ENCODE assay signal across 8 cellular contexts in genomic region chr19:57240311-57241090, GRCh38. TPM values are rescaled to one million over a fixed set of nuclear protein-coding genes. Genes with fewer than 3 reads are reported as not detected.
DNase-seq lines count a peak whose midpoint lies in the region; ATAC-seq and TF ChIP-seq lines count a peak whose summit lies in the region.

Gene ZNF805 (plus strand): TSS chr19:57240632. CDS start chr19:57240892, 260 bp downstream.

- peak within 1 kb of the TSS; percentile 89 for H3K4me3 Mint-ChIP-seq in natural killer cell treated with Interleukin-12 subunit alpha and Interleukin-12 subunit beta and Interleukin-15 and Interleukin-18, amount 100 ng/mL, for 72 hours

- peaks cover 24% of the 10 kb centered on the region in 2 donors for H3K4me1 Mint-ChIP-seq in natural killer cell treated with Interleukin-12 subunit alpha and Interleukin-12 subunit beta and Interleukin-15 and Interleukin-18, amount 100 ng/mL, for 72 hours (ENCODE audit: low read depth in 2 of 2)

- no peaks in the 10 kb centered on the region for H3K4me1 ChIP-seq in ES-I3 (ENCODE audit: insufficient read depth, low read length)

- TF ChIP-seq CTCF in fibroblast of the aortic adventitia (IDR thresholded peaks at IDR 0.05; ENCODE audit: insufficient read depth, low read length): peak; percentile 27

- peak; percentile 97 for DNase-seq in H7
- DNase-seq in M059J (ENCODE audit: low read depth): peak; percentile 93
- peak; percentile 99 for DNase-seq in activated effector memory CD4-positive, alpha-beta T cell treated with anti-CD3 and anti-CD28 coated beads, Interleukin-2, amount 50 U/mL, for 16 hours
- DNase-seq in fibroblast of the aortic adventitia (ENCODE audit: low read depth): peak; percentile 90
- peak; percentile 92 for DNase-seq in natural killer cell treated with Interleukin-12 subunit alpha and Interleukin-12 subunit beta and Interleukin-15 and Interleukin-18, amount 100 ng/mL, for 72 hours (ENCODE audit: low spot score)
- DNase-seq in stimulated activated naive CD4-positive, alpha-beta T cell treated with Interleukin-2 at 50 U/mL for 16 hours (lab: John Stamatoyannopoulos, UW): peak; percentile 97

- ATAC-seq in natural killer cell treated with Interleukin-12 subunit alpha and Interleukin-12 subunit beta and Interleukin-15 and Interleukin-18, amount 100 ng/mL, for 72 hours: peak; percentile 98 to 99

- H3K4me3 ChIP-seq in H7 (ENCODE audit: insufficient read depth, low read depth, low read length) (peak within 1 kb of the TSS; percentile 90), fibroblast of the aortic adventitia (ENCODE audit: low read depth, low read length) (peak within 1 kb of the TSS; percentile 94)

- no peaks in the 10 kb centered on the region for H3K27me3 Mint-ChIP-seq in natural killer cell treated with Interleukin-12 subunit alpha and Interleukin-12 subunit beta and Interleukin-15 and Interleukin-18, amount 100 ng/mL, for 72 hours

- H3K9me3 ChIP-seq in ES-I3 (ENCODE audit: control insufficient read depth, insufficient read depth, low read length): no peaks in the 10 kb centered on the region

- H3K27ac Mint-ChIP-seq in natural killer cell treated with Interleukin-12 subunit alpha and Interleukin-12 subunit beta and Interleukin-15 and Interleukin-18, amount 100 ng/mL, for 72 hours: peak within 1 kb of the TSS; percentile 90 to 93

- H3K36me3 ChIP-seq in ES-I3 (ENCODE audit: insufficient read depth, low read length) (no peaks in the 10 kb centered on the region; the same call in 1 of the 2 replicates), H7 (replicated peaks; ENCODE audit: control insufficient read depth, insufficient read depth, low read length) (peaks cover 9% of the 10 kb centered on the region)

- peaks cover 4% of the 10 kb centered on the region for H3K36me3 Mint-ChIP-seq in natural killer cell treated with Interleukin-12 subunit alpha and Interleukin-12 subunit beta and Interleukin-15 and Interleukin-18, amount 100 ng/mL, for 72 hours

- H3K9ac ChIP-seq in ES-I3 (ENCODE audit: low read depth, low read length): peak within 1 kb of the TSS; percentile 97

- peak; percentile 63 for TF ChIP-seq POLR2A in Raji (IDR thresholded peaks at IDR 0.05; ENCODE audit: insufficient read depth, low read depth, low read length)

- H3K9me3 Mint-ChIP-seq in natural killer cell treated with Interleukin-12 subunit alpha and Interleukin-12 subunit beta and Interleukin-15 and Interleukin-18, amount 100 ng/mL, for 72 hours: no peaks in the 10 kb centered on the region

- H3K27me3 ChIP-seq in H7 (ENCODE audit: control insufficient read depth, insufficient read depth, low read length): no peaks in the 10 kb centered on the region

RNA-seq across cellular contexts. Expression of gene ZNF805, which starts in this region (rescaled TPM):
- 13.1 and 15.1 TPM in 2 replicates for total RNA-seq in H7 (2014; rRNA removed; shearing (Covaris generic))
- total RNA-seq in M059J (2014; rRNA removed; shearing (Covaris generic)): 8.5 and 13.3 TPM in 2 replicates
- 23.2 and 32.5 TPM in 2 replicates for total RNA-seq in fibroblast of the aortic adventitia (ENCODE audit: low replicate concordance)
- total RNA-seq in natural killer cell treated with Interleukin-12 subunit alpha and Interleukin-12 subunit beta and Interleukin-15 and Interleukin-18, amount 100 ng/mL, for 72 hours: 10 to 100 TPM; 14.7 to 15.5 TPM

Comparison
In these comparisons a context has a peak if more than half of its experiments do, and no peak if none do; other contexts are left out.
1. Peak in every context shown above with its lines: DNase-seq, ATAC-seq and H3K4me3 ChIP-seq.